In genomic region chr7:24477376-24477775, GRCh38 we compare ENCODE assay signal across 16 cellular contexts.
A peak's percentile ranks its signal among the peaks of the same experiment; 100 is the strongest.
DNase-seq lines count a peak whose midpoint lies in the region; ATAC-seq and TF ChIP-seq lines count a peak whose summit lies in the region.
"Had no signal": no experiment of that assay in that cellular context is flagged by ENCODE, and none has a peak within 500 bp of the region (broad histone marks: within the 10 kb centered on the region; RNA-seq: fewer than 3 reads in every experiment).

No MANE protein-coding gene starts in this region.

- no peak overlapping the region for H3K23ac ChIP-seq in mesendoderm (ENCODE audit: low read length)

- no peak overlapping the region for H4K8ac ChIP-seq in mesendoderm (ENCODE audit: low read depth, low read length)

- DNase-seq in HCT116 (ENCODE audit: low read depth, low spot score) (no peak), ascending aorta (ENCODE audit: low spot score in 2 of 2) (no peak), mesendoderm (no peak), OCI-M1 (lab: John Stamatoyannopoulos, UW) (no peak), NCI-H2029 treated with DMSO at 0.1 percent for 48 hours (lab: John Stamatoyannopoulos, UW) (no peak)
- no peak for DNase-seq in activated CD4-positive, alpha-beta T cell treated with anti-CD3 and anti-CD28 coated beads for 48 hours
- DNase-seq: activated naive CD4-positive, alpha-beta T cell treated with anti-CD3 and anti-CD28 coated beads, Interleukin-2, amount 50 U/mL, for 16 hours; C1 segment of cervical spinal cord; caudate nucleus; left cardiac atrium; naive thymus-derived CD4-positive, alpha-beta T cell; NCI-H2227 treated with DMSO at 0.1 percent for 48 hours had no signal

- H3K27me3 ChIP-seq in HCT116 (ENCODE audit: insufficient read depth, low read length) (no peaks in the 10 kb centered on the region), ascending aorta (no peaks in the 10 kb centered on the region), mesendoderm (ENCODE audit: insufficient read depth, low read length, poor library complexity) (no peaks in the 10 kb centered on the region), stomach smooth muscle (ENCODE audit: control insufficient read depth in 1 of 2, insufficient read depth in 2 of 2, low read length in 2 of 2) (no peaks in the 10 kb centered on the region)
- H3K27me3 ChIP-seq: tibial nerve had no signal

- H3K4me3 ChIP-seq in HCT116 (replicated peaks in 1 of 2; ENCODE audit: low read depth in 1 of 2, low read length in 2 of 2), result no peak overlapping the region
- H3K4me3 ChIP-seq in ascending aorta, result peak overlapping the region; percentile 4 to 21
- H3K4me3 ChIP-seq in mesendoderm (ENCODE audit: low read length), result no peak overlapping the region
- peak overlapping the region in 1 of 2 donors; percentile 15 for H3K4me3 ChIP-seq in stomach smooth muscle (ENCODE audit: low read length in 2 of 2)
- H3K4me3 ChIP-seq: heart left ventricle, tibial nerve had no signal

- H3K9ac ChIP-seq in HCT116 (ENCODE audit: low read length) (no peak overlapping the region), mesendoderm (ENCODE audit: low read length) (no peak overlapping the region), stomach smooth muscle (ENCODE audit: low read length in 2 of 2) (no peak overlapping the region)

- CTCF ChIA-PET in HCT116 (lab: Charles Lee), result no interaction called here

- H3K79me2 ChIP-seq in HCT116 (ENCODE audit: insufficient read depth, low read length) (no peaks in the 10 kb centered on the region), mesendoderm (ENCODE audit: control insufficient read depth, insufficient read depth, low read length) (no peaks in the 10 kb centered on the region)

- RAD21 ChIA-PET in HCT116 (lab: Charles Lee; ENCODE audit: low non-redundant PET in 1 of 2, low total read pairs in 2 of 2, uncharacterized antibody in 2 of 2, unreplicated experiment in 2 of 2), result no interaction called here

- no peak for TF ChIP-seq POLR2A in HCT116 (IDR thresholded peaks at IDR 0.05; ENCODE audit: borderline replicate concordance, extremely low read depth, insufficient read depth, insufficient read length)

- TF ChIP-seq CTCF in HCT116 (IDR thresholded peaks at IDR 0.05 in 2 of 3, conservative IDR thresholded peaks at IDR 0.05 in 1 of 3; ENCODE audit: borderline replicate concordance in 1 of 3, insufficient read depth in 1 of 3, low read depth in 2 of 3, low read length in 2 of 3), result no peak
- TF ChIP-seq CTCF in ascending aorta (IDR thresholded peaks at IDR 0.05), result no peak

- H3K27ac ChIP-seq in HCT116 (ENCODE audit: low read depth, low read length), result no peak overlapping the region
- peak overlapping the region; percentile 77 to 81 for H3K27ac ChIP-seq in ascending aorta
- no peak overlapping the region for H3K27ac ChIP-seq in mesendoderm (ENCODE audit: low read depth, low read length)
- peak overlapping the region; percentile 37 for H3K27ac ChIP-seq in stomach smooth muscle (ENCODE audit: low read length)

- peak overlapping the region; percentile 75 for H3K4ac ChIP-seq in mesendoderm (ENCODE audit: low read depth, low read length)

- H3K4me1 ChIP-seq in HCT116 (ENCODE audit: control insufficient read depth in 1 of 2, insufficient read depth in 2 of 2, low read length in 2 of 2), result peaks cover 12 to 15% of the 10 kb centered on the region in 2 experiments
- H3K4me1 ChIP-seq in ascending aorta, result peaks cover 0 to 20% of the 10 kb centered on the region in 2 donors
- peaks cover 10% of the 10 kb centered on the region for H3K4me1 ChIP-seq in mesendoderm (ENCODE audit: control insufficient read depth, low read depth, low read length)
- peaks cover 13% of the 10 kb centered on the region for H3K4me1 ChIP-seq in stomach smooth muscle (ENCODE audit: control insufficient read depth, insufficient read depth, low read length)

- intact Hi-C loops in HCT116 (cut with micrococcal nuclease) (no loop called here), ascending aorta (cut with DNase I) (no loop called here)

- peak overlapping the region; percentile 8 for H3K56ac ChIP-seq in mesendoderm (ENCODE audit: low read length)

- WGBS in mesendoderm (ENCODE audit: extremely low coverage, insufficient coverage, low lambda C conversion rate), result no CpG with 5 or more reads among the region's 2 CpGs

- no peaks in the 10 kb centered on the region for H3K79me1 ChIP-seq in mesendoderm (ENCODE audit: low read length)

- ATAC-seq in HCT116 (no peak), GM21737 (IDR thresholded peaks at IDR 0.05; ENCODE audit: unreplicated experiment) (no peak)
- ATAC-seq: naive thymus-derived CD4-positive, alpha-beta T cell had no signal

- H3K18ac ChIP-seq in mesendoderm (ENCODE audit: low read length), result peak overlapping the region; percentile 97

- no peak for TF ChIP-seq RAD21 in HCT116 (IDR thresholded peaks at IDR 0.05; ENCODE audit: low read depth)

- peak overlapping the region; percentile 47 for H2AFZ ChIP-seq in HCT116 (ENCODE audit: low read depth, low read length, poor library complexity, severe bottlenecking)

- H3K4me2 ChIP-seq in HCT116 (ENCODE audit: low read length) (peak overlapping the region; percentile 43; the same call in 1 of the 2 replicates), mesendoderm (ENCODE audit: low read length) (no peak overlapping the region)

- no TSS peak for BruUV-seq in HCT116 (replicated peaks; lab: Mats Ljungman, UMichigan)

- no peaks in the 10 kb centered on the region for H3K9me2 ChIP-seq in HCT116 (ENCODE audit: insufficient read depth)

- H2BK120ac ChIP-seq in mesendoderm (ENCODE audit: low read depth, low read length), result peak overlapping the region; percentile 29

- H3K9me3 ChIP-seq in HCT116 (ENCODE audit: control insufficient read depth in 1 of 2, insufficient read depth in 1 of 2, low read depth in 1 of 2, low read length in 2 of 2), result no peaks in the 10 kb centered on the region
- no peaks in the 10 kb centered on the region for H3K9me3 ChIP-seq in ascending aorta
- no peaks in the 10 kb centered on the region for H3K9me3 ChIP-seq in stomach smooth muscle (ENCODE audit: control insufficient read depth in 2 of 2, low read length in 2 of 2)
- H3K9me3 ChIP-seq: heart left ventricle, tibial nerve had no signal

- no peak overlapping the region for H2AK5ac ChIP-seq in mesendoderm (ENCODE audit: low read length)

- H4K5ac ChIP-seq in mesendoderm (ENCODE audit: low read length), result no peak overlapping the region

- POLR2A ChIA-PET in HCT116 (lab: Charles Lee), result no interaction called here

- H3K36me3 ChIP-seq in HCT116 (ENCODE audit: control insufficient read depth in 1 of 2, insufficient read depth in 2 of 2, low read length in 2 of 2) (no peaks in the 10 kb centered on the region), ascending aorta (no peaks in the 10 kb centered on the region), mesendoderm (ENCODE audit: control insufficient read depth, insufficient read depth, low read length) (no peaks in the 10 kb centered on the region), stomach smooth muscle (ENCODE audit: control insufficient read depth in 2 of 2, insufficient read depth in 2 of 2, low read length in 2 of 2) (no peaks in the 10 kb centered on the region)
- H3K36me3 ChIP-seq: heart left ventricle, tibial nerve had no signal

- peak overlapping the region; percentile 0 for H2BK5ac ChIP-seq in mesendoderm (ENCODE audit: low read length)

- no peaks in the 10 kb centered on the region for H4K20me1 ChIP-seq in HCT116 (ENCODE audit: insufficient read depth)

- no peak overlapping the region for H2BK15ac ChIP-seq in mesendoderm (replicated peaks; ENCODE audit: low read depth)

TF ChIP-seq in HCT116, 20 proteins besides CTCF, POLR2A, EP300 and RAD21:
- TF ChIP-seq JUND (IDR thresholded peaks at IDR 0.05), result 0 out of 2 replicates have a peak, but pooled peaks have one; percentile 1
- no peak for TF ChIP-seq ZFX (IDR thresholded peaks at IDR 0.05)
- no peak for TF ChIP-seq CEBPB (IDR thresholded peaks at IDR 0.05; ENCODE audit: low read depth)
- 0 out of 2 replicates have a peak, but pooled peaks have one; percentile 11 for TF ChIP-seq SRF (IDR thresholded peaks at IDR 0.05; ENCODE audit: low read depth)
- TF ChIP-seq YY1 (IDR thresholded peaks at IDR 0.05; ENCODE audit: extremely low read depth, insufficient replicate concordance, low read depth, low read length), result no peak

Comparison
In these comparisons a context has a peak if more than half of its experiments do, and no peak if none do; other contexts are left out.
1. H3K27ac ChIP-seq: peak in ascending aorta (2 of 2) and stomach smooth muscle (single experiment); none in HCT116 (single experiment) and mesendoderm (single experiment).
2. H3K4me3 ChIP-seq: peak in ascending aorta (2 of 2); none in HCT116 (0 of 2) and mesendoderm (single experiment).